Comparison of ENCODE assay signal across 2 cellular contexts in the genomic region with DNA sequence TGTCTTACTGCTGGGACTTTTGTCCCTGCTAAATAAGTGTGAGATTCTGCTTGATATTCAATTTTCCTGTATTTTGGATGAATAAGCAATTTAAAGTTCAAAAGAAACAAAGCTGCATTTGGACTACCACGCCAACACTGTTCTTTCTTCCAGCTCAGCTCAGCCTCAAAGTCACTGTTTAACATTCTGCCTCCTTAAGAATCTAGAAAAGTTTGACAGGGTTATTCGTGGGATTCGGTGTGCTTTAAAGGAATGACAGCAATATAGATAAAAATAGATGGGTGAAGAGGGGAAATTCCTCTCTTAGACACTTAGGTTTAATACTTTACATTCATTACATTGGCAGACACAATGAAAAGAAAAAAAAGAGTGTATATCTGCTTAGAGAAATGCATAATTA.
TF ChIP-seq lines count a peak whose summit lies in the region.

No MANE protein-coding gene starts in this region.

TF ChIP-seq in IMR-90, 13 proteins besides CTCF, POLR2A, EP300 and RAD21 (continued from another document):
- TF ChIP-seq RCOR1 (IDR thresholded peaks at IDR 0.05; ENCODE audit: insufficient replicate concordance, low read length) = no peak
- TF ChIP-seq BHLHE40 (IDR thresholded peaks at IDR 0.05; ENCODE audit: low read depth, low read length) = no peak
- TF ChIP-seq, protein P1, sequence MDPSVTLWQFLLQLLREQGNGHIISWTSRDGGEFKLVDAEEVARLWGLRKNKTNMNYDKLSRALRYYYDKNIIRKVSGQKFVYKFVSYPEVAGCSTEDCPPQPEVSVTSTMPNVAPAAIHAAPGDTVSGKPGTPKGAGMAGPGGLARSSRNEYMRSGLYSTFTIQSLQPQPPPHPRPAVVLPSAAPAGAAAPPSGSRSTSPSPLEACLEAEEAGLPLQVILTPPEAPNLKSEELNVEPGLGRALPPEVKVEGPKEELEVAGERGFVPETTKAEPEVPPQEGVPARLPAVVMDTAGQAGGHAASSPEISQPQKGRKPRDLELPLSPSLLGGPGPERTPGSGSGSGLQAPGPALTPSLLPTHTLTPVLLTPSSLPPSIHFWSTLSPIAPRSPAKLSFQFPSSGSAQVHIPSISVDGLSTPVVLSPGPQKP (IDR thresholded peaks at IDR 0.05; ENCODE audit: borderline replicate concordance, low read depth, low read length) = no peak
- no peak for TF ChIP-seq SMC3 (IDR thresholded peaks at IDR 0.05; ENCODE audit: low read depth, low read length)
- no peak for TF ChIP-seq MAFK (IDR thresholded peaks at IDR 0.05; ENCODE audit: low read depth, low read length)
- no peak for TF ChIP-seq RFX5 (IDR thresholded peaks at IDR 0.05; ENCODE audit: low read depth, low read length)
- TF ChIP-seq FOS (IDR thresholded peaks at IDR 0.05; ENCODE audit: low read depth, low read length) = no peak
- no peak for TF ChIP-seq MAZ (IDR thresholded peaks at IDR 0.05; ENCODE audit: borderline replicate concordance, low read depth, low read length)
- TF ChIP-seq MXI1 (IDR thresholded peaks at IDR 0.05; ENCODE audit: borderline replicate concordance, low read depth, low read length) = no peak
- no peak for TF ChIP-seq NFE2L2 (IDR thresholded peaks at IDR 0.05; ENCODE audit: low read depth, low read length)
- TF ChIP-seq, protein P2, sequence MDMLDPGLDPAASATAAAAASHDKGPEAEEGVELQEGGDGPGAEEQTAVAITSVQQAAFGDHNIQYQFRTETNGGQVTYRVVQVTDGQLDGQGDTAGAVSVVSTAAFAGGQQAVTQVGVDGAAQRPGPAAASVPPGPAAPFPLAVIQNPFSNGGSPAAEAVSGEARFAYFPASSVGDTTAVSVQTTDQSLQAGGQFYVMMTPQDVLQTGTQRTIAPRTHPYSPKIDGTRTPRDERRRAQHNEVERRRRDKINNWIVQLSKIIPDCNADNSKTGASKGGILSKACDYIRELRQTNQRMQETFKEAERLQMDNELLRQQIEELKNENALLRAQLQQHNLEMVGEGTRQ (IDR thresholded peaks at IDR 0.05; ENCODE audit: low read depth, low read length) = no peak

TF ChIP-seq in neural cell, 6 proteins besides CTCF, POLR2A, EP300 and RAD21 (continued from another document):
- no peak for TF ChIP-seq SMC3 (conservative IDR thresholded peaks at IDR 0.05; ENCODE audit: poor library complexity)
- TF ChIP-seq, protein P3, sequence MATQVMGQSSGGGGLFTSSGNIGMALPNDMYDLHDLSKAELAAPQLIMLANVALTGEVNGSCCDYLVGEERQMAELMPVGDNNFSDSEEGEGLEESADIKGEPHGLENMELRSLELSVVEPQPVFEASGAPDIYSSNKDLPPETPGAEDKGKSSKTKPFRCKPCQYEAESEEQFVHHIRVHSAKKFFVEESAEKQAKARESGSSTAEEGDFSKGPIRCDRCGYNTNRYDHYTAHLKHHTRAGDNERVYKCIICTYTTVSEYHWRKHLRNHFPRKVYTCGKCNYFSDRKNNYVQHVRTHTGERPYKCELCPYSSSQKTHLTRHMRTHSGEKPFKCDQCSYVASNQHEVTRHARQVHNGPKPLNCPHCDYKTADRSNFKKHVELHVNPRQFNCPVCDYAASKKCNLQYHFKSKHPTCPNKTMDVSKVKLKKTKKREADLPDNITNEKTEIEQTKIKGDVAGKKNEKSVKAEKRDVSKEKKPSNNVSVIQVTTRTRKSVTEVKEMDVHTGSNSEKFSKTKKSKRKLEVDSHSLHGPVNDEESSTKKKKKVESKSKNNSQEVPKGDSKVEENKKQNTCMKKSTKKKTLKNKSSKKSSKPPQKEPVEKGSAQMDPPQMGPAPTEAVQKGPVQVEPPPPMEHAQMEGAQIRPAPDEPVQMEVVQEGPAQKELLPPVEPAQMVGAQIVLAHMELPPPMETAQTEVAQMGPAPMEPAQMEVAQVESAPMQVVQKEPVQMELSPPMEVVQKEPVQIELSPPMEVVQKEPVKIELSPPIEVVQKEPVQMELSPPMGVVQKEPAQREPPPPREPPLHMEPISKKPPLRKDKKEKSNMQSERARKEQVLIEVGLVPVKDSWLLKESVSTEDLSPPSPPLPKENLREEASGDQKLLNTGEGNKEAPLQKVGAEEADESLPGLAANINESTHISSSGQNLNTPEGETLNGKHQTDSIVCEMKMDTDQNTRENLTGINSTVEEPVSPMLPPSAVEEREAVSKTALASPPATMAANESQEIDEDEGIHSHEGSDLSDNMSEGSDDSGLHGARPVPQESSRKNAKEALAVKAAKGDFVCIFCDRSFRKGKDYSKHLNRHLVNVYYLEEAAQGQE (IDR thresholded peaks at IDR 0.05; ENCODE audit: borderline replicate concordance) = no peak
- no peak for TF ChIP-seq EZH2 (IDR thresholded peaks at IDR 0.05; ENCODE audit: borderline replicate concordance, insufficient read depth, low read length, poor library complexity, severe bottlenecking)
- no peak for TF ChIP-seq POLR2AphosphoS5 (IDR thresholded peaks at IDR 0.05)
TF ChIP-seq in neural cell: peak in this region for 0.
